ENCODE assay signal across 14 cellular contexts in the genomic region with DNA sequence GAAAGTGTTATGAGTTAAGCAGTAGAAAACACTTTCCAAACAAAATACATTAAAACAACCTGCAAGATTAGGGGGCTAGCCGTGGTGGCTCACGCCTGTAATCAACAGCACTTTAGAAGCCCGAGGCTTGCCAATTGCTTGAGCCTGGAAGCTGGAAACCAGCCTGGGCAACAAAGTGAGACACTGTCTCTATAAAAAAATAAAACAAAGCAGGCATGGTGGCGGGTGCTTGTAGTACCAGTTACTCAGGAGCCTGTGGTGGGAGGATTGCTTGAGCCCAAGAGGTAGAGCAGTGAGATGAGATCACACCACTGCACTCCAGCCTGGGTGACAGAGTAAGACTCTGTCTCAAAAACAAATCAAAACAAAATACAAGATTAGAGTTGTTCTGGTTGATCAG.
DNase-seq lines count a peak whose midpoint lies in the region; ATAC-seq and TF ChIP-seq lines count a peak whose summit lies in the region.
"Had no signal": no experiment of that assay in that cellular context is flagged by ENCODE, and none has a peak within 500 bp of the region (broad histone marks: within the 10 kb centered on the region; RNA-seq: fewer than 3 reads in every experiment).

No MANE protein-coding gene starts in this region.

- H3K4me3 Mint-ChIP-seq in endodermal cell: no peak overlapping the region
- H3K4me3 Mint-ChIP-seq: activated B cell treated with CpG ODN at 0.5 μM for 24 hours had no signal

- H3K27ac ChIP-seq in endodermal cell (ENCODE audit: low read depth, low read length): no peak overlapping the region
- H3K27ac ChIP-seq in substantia nigra (ENCODE audit: low read depth, low read length, poor library complexity, severe bottlenecking): peak overlapping the region; percentile 53

- H3K4me3 ChIP-seq in endodermal cell (ENCODE audit: low read length): no peak overlapping the region

- TF ChIP-seq CTCF in endodermal cell (conservative IDR thresholded peaks at IDR 0.05): no peak

- H3K9ac ChIP-seq in endodermal cell (ENCODE audit: extremely low read depth, low read length, poor library complexity, severe bottlenecking): no peak overlapping the region

- peaks cover 2% of the 10 kb centered on the region for H3K4me1 ChIP-seq in endodermal cell (ENCODE audit: control insufficient read depth, insufficient read depth, low read length)

- ATAC-seq in GM18907 (IDR thresholded peaks at IDR 0.05; ENCODE audit: unreplicated experiment) (no peak), GM21381 (IDR thresholded peaks at IDR 0.05; ENCODE audit: unreplicated experiment) (no peak), HG02588 (IDR thresholded peaks at IDR 0.05; ENCODE audit: unreplicated experiment) (no peak)

- H3K27me3 ChIP-seq in endodermal cell (ENCODE audit: control insufficient read depth, insufficient read depth, low read length, poor library complexity, severe bottlenecking): no peaks in the 10 kb centered on the region

- H3K36me3 Mint-ChIP-seq in endodermal cell (ENCODE audit: low read depth): no peaks in the 10 kb centered on the region

- peaks cover 9% of the 10 kb centered on the region for H3K4me1 Mint-ChIP-seq in endodermal cell
- H3K4me1 Mint-ChIP-seq: activated B cell treated with CpG ODN at 0.5 μM for 24 hours had no signal

- no peaks in the 10 kb centered on the region for H3K9me3 ChIP-seq in endodermal cell (ENCODE audit: control insufficient read depth, low read length)

- 90 to 94% methylated on average over 3 to 4 of the region's 4 CpGs for WGBS in endodermal cell (ENCODE audit: insufficient coverage in 1 of 2, insufficient read length in 1 of 2), 2 experiments

- peak; percentile 2 for DNase-seq in M059J (ENCODE audit: low read depth)
- DNase-seq in endodermal cell: peak; percentile 47
- DNase-seq in medulla oblongata (ENCODE audit: extremely low spot score): peak; percentile 60
- peak in 33 of 49 donors; percentile 1 to 60 (median 18) for DNase-seq in substantia nigra (lab: John Stamatoyannopoulos, UW)
- DNase-seq in NCI-H510A treated with DMSO at 0.1 percent for 48 hours (lab: John Stamatoyannopoulos, UW): no peak
- DNase-seq: activated B cell treated with CpG ODN at 0.5 μM for 24 hours, activated gamma-delta T cell treated with Interleukin-2 at 50 U/mL for 16 hours, KG1, mammary epithelial cell, NCI-H1436 treated with DMSO at 0.1 percent for 48 hours, NCI-H524 had no signal

- no peaks in the 10 kb centered on the region for H3K27me3 Mint-ChIP-seq in endodermal cell (ENCODE audit: insufficient read depth)
- H3K27me3 Mint-ChIP-seq: activated B cell treated with CpG ODN at 0.5 μM for 24 hours had no signal

- H3K9me3 Mint-ChIP-seq in endodermal cell: peaks cover 5% of the 10 kb centered on the region

- H3K27ac Mint-ChIP-seq in endodermal cell: no peak overlapping the region
- H3K27ac Mint-ChIP-seq: activated B cell treated with CpG ODN at 0.5 μM for 24 hours had no signal

- H3K36me3 ChIP-seq in endodermal cell (ENCODE audit: control insufficient read depth, insufficient read depth, low read length): no peaks in the 10 kb centered on the region
